ENCODE assay signal across 17 cellular contexts in the genomic region with DNA sequence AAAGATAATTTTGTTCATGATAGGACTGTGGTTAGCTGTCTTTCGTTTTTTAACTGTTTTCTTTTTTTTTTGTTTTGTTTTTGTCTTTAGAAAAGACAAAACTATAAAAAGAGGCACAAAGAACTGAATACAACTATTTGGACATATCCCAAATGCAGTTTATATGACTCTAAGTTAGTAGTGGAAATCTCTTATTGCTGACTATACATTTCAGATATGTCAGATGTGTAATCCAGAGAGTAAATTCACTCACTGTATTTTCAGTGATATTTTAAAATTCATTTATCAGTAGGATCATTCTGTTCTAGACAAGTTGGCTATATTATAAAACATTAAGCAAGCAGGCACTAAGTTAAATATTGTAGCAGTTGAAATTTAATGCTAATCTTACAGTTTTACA. TPM values are rescaled to one million over a fixed set of nuclear protein-coding genes. Genes with fewer than 3 reads are reported as not detected.
A peak's percentile ranks its signal among the peaks of the same experiment; 100 is the strongest.
DNase-seq lines count a peak whose midpoint lies in the region; ATAC-seq and TF ChIP-seq lines count a peak whose summit lies in the region.
"Had no signal": no experiment of that assay in that cellular context is flagged by ENCODE, and none has a peak within 500 bp of the region (broad histone marks: within the 10 kb centered on the region; RNA-seq: fewer than 3 reads in every experiment).

No MANE protein-coding gene starts in this region.

- no peak overlapping the region for H3K4me3 ChIP-seq in BLaER1 treated with 17β-estradiol and CSF1 and Interleukin-3, amounts not matched to agents 10 nM and 100 nM
- H3K4me3 ChIP-seq in DOHH2 (ENCODE audit: low read length), result peak overlapping the region; percentile 62
- peak overlapping the region in 1 of 4 donors; percentile 13 for H3K4me3 ChIP-seq in esophagus muscularis mucosa

- no peak for TF ChIP-seq POLR2A in esophagus muscularis mucosa (IDR thresholded peaks at IDR 0.05; ENCODE audit: low read depth)

- H3K9ac ChIP-seq in BLaER1 treated with 17β-estradiol and CSF1 and Interleukin-3, amounts not matched to agents 10 nM and 100 nM, result peak overlapping the region in 1 of 11 experiments; percentile 42; a peak in 1 of 22 replicates

- peaks cover 46 to 99% (median 90%) of the 10 kb centered on the region in 11 experiments for H4K20me1 ChIP-seq in BLaER1 treated with 17β-estradiol and CSF1 and Interleukin-3, amounts not matched to agents 10 nM and 100 nM
- peaks cover under 1% of the 10 kb centered on the region; the same call in 1 of the 2 replicates for H4K20me1 ChIP-seq in DOHH2 (ENCODE audit: control insufficient read depth, insufficient read depth, low read depth, low read length)

- TF ChIP-seq CTCF in DOHH2 (IDR thresholded peaks at IDR 0.05; ENCODE audit: low read depth, low read length, poor library complexity, severe bottlenecking) (no peak), esophagus muscularis mucosa (IDR thresholded peaks at IDR 0.05) (no peak)

- H3K27ac ChIP-seq in BLaER1 treated with 17β-estradiol and CSF1 and Interleukin-3, amounts not matched to agents 10 nM and 100 nM, result no peak overlapping the region
- peak overlapping the region; percentile 80 for H3K27ac ChIP-seq in DOHH2 (ENCODE audit: low read depth, low read length)
- H3K27ac ChIP-seq in esophagus muscularis mucosa (replicated peaks in 1 of 4), result peak overlapping the region; percentile 11 to 97 (median 96)
- H3K27ac ChIP-seq: WERI-Rb-1 had no signal

- no peaks in the 10 kb centered on the region for H3K27me3 Mint-ChIP-seq in T-helper 17 cell

- no peaks in the 10 kb centered on the region for H3K9me3 ChIP-seq in BLaER1 treated with 17β-estradiol and CSF1 and Interleukin-3, amounts not matched to agents 10 nM and 100 nM (replicated peaks in 1 of 11)
- H3K9me3 ChIP-seq in DOHH2 (ENCODE audit: control insufficient read depth, insufficient read depth, low read length) (no peaks in the 10 kb centered on the region), T-helper 17 cell (ENCODE audit: control insufficient read depth, low read length, poor library complexity, severe bottlenecking) (no peaks in the 10 kb centered on the region), esophagus muscularis mucosa (no peaks in the 10 kb centered on the region)

- 12% methylated on average over 1 of the region's 1 CpG for WGBS in esophagus muscularis mucosa

- peaks cover 26% of the 10 kb centered on the region for H3F3A ChIP-seq in DOHH2 (ENCODE audit: control insufficient read depth, insufficient read depth)

- H3K27me3 ChIP-seq in BLaER1 treated with 17β-estradiol and CSF1 and Interleukin-3, amounts not matched to agents 10 nM and 100 nM, result no peaks in the 10 kb centered on the region
- H3K27me3 ChIP-seq in DOHH2 (ENCODE audit: control insufficient read depth, low read length) (no peaks in the 10 kb centered on the region), esophagus muscularis mucosa (no peaks in the 10 kb centered on the region)

- TF ChIP-seq EP300 in esophagus muscularis mucosa (IDR thresholded peaks at IDR 0.05), result no peak

- H3K4me2 ChIP-seq in BLaER1 treated with 17β-estradiol and CSF1 and Interleukin-3, amounts not matched to agents 10 nM and 100 nM, result peak overlapping the region in 6 of 11 experiments; percentile 3 to 67 (median 34); a peak in 5 of 22 replicates
- peak overlapping the region; percentile 90 for H3K4me2 ChIP-seq in DOHH2 (ENCODE audit: low read length)

- peak overlapping the region; percentile 98 for H3K27ac Mint-ChIP-seq in T-helper 17 cell

- peaks cover 54% of the 10 kb centered on the region for H3K4me1 Mint-ChIP-seq in T-helper 17 cell

- no peak for DNase-seq in T-helper 17 cell
- DNase-seq in esophagus muscularis mucosa (ENCODE audit: extremely low spot score), result no peak
- DNase-seq in left lobe of liver (ENCODE audit: low spot score), result no peak
- DNase-seq in hypothalamus (lab: John Stamatoyannopoulos, UW), result no peak
- DNase-seq: dermis blood vessel endothelial cell; H9; head of caudate nucleus; MM.1S; NCI-H2029; NCI-H510A treated with DMSO at 0.1 percent for 48 hours; right cardiac atrium; stimulated activated CD4-positive, alpha-beta T cell treated with anti-CD3 and anti-CD28 coated beads, Interleukin-1b, Interleukin-23, amount 100 ng/mL, for 48 hours; WERI-Rb-1 had no signal

- H3K4me1 ChIP-seq in BLaER1 treated with 17β-estradiol and CSF1 and Interleukin-3, amounts not matched to agents 10 nM and 100 nM, result peaks cover 34 to 88% (median 52%) of the 10 kb centered on the region in 10 experiments
- peaks cover 92% of the 10 kb centered on the region for H3K4me1 ChIP-seq in DOHH2 (ENCODE audit: control insufficient read depth, low read length)
- peaks cover 67 to 96% (median 93%) of the 10 kb centered on the region in 4 donors for H3K4me1 ChIP-seq in esophagus muscularis mucosa

- peak overlapping the region; percentile 84 for H3K4me3 Mint-ChIP-seq in T-helper 17 cell
- H3K4me3 Mint-ChIP-seq: H9 had no signal

- ATAC-seq in T-helper 17 cell, result no peak
- no peak for ATAC-seq in left lobe of liver
- no peak for ATAC-seq in GM21447 (IDR thresholded peaks at IDR 0.05; ENCODE audit: unreplicated experiment)
- no peak for ATAC-seq in GM19023 (IDR thresholded peaks at IDR 0.05; ENCODE audit: unreplicated experiment)
- ATAC-seq: right cardiac atrium had no signal

- peaks cover 100% of the 10 kb centered on the region for H3K79me2 ChIP-seq in DOHH2 (ENCODE audit: control insufficient read depth, low read length)

- H3K9me2 ChIP-seq in DOHH2 (replicated peaks; ENCODE audit: control insufficient read depth, low read length), result no peaks in the 10 kb centered on the region

- peaks cover 0 to 20% (median 12%) of the 10 kb centered on the region in 11 experiments; a peak in 12 of 22 replicates for H3K36me3 ChIP-seq in BLaER1 treated with 17β-estradiol and CSF1 and Interleukin-3, amounts not matched to agents 10 nM and 100 nM
- peaks cover 50% of the 10 kb centered on the region for H3K36me3 ChIP-seq in DOHH2 (ENCODE audit: control insufficient read depth, low read length)
- no peaks in the 10 kb centered on the region for H3K36me3 ChIP-seq in esophagus muscularis mucosa
- H3K36me3 ChIP-seq: WERI-Rb-1 had no signal

- intact Hi-C loops in esophagus muscularis mucosa (cut with DNase I), result no loop called here

- H3K36me3 Mint-ChIP-seq in T-helper 17 cell (ENCODE audit: low read depth), result peaks cover 12% of the 10 kb centered on the region

RNA-seq across cellular contexts. Expression of a gene that starts 5.7 kb away (rescaled TPM):
- total RNA-seq in T-helper 17 cell, result 100 to 1,000 TPM; 109 to 112 TPM
- total RNA-seq in esophagus muscularis mucosa, result 100 to 1,000 TPM; 171 to 325 (median 216) TPM
- 30.0 TPM for total RNA-seq in left lobe of liver

Comparison
In these comparisons a context has a peak if more than half of its experiments do, and no peak if none do; other contexts are left out.
1. H3K27ac ChIP-seq: peak in DOHH2 (single experiment) and esophagus muscularis mucosa (4 of 4); none in BLaER1 treated with 17β-estradiol and CSF1 and Interleukin-3, amounts not matched to agents 10 nM and 100 nM (0 of 11).